Comparison of ENCODE assay signal across 3 cellular contexts in the genomic region with DNA sequence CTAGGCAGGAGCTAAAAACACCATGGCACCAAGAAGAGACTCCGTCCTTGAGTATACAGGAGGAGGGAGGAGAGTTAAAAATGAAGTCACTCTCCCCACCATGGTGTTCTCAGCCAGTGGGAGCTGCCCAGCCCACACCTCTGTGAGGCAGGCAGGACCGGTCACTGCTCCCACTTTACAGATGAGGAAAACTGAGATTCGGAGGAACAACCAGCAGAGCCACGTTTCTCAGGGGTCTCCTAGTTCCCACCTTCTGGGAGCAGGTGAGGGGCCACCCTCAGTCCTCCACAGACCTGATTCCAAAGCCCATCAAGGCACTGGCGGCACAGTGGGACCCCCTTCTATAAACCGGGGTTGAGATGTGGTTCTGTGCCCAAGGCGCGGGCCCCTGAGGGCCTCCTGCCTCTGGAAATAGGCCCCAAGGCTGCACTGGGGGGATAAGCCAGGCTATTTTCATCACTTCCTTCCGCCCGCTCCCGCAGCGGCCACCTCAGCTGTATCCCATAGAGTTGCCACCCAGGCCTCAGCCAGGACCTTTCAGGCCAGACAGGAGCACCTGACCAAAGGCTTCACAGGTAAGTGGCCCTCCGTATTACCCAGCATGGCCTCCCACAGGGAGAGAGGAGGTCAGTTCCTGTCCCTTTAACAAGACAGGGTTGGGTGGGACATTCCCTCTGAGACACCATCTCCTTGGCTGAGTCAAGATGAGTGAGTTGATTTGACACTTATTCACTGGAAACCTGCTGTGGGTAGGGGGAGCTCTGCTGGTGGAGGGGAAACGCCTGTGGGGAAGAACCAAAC.
TF ChIP-seq lines count a peak whose summit lies in the region.

A gene (plus strand): TSS at position 504 of the 801 bp plus-strand sequence. CDS start 961 bp downstream, outside the sequence.

TF ChIP-seq in GM12891, 5 proteins besides CTCF, POLR2A, EP300 and RAD21:
- TF ChIP-seq TAF1 (IDR thresholded peaks at IDR 0.05; ENCODE audit: low read depth, low read length) (no peak), SPI1 (IDR thresholded peaks at IDR 0.05; ENCODE audit: low read depth, low read length) (no peak), PAX5 (IDR thresholded peaks at IDR 0.05; ENCODE audit: insufficient read depth, low read length, severe bottlenecking) (no peak)

TF ChIP-seq in K562, 482 proteins besides CTCF, POLR2A, EP300 and RAD21:
- TF ChIP-seq U2AF2 (optimal IDR thresholded peaks at IDR 0.05; ENCODE audit: low read depth, low read length) (no peak), MIER1 (IDR thresholded peaks at IDR 0.05; ENCODE audit: low read depth) (no peak), ZNF76 (CRISPR knock-in tag; IDR thresholded peaks at IDR 0.05; ENCODE audit: borderline replicate concordance) (no peak), ADNP (tag; IDR thresholded peaks at IDR 0.05) (peak; percentile 81), TARDBP (IDR thresholded peaks at IDR 0.05) (no peak), YY1 (IDR thresholded peaks at IDR 0.05; ENCODE audit: borderline replicate concordance in 1 of 3, control insufficient read depth in 1 of 3, extremely low read depth in 1 of 3, insufficient read depth in 3 of 3, insufficient read length in 1 of 3, insufficient replicate concordance in 2 of 3, low read depth in 1 of 3, low read length in 2 of 3) (no peak), SMARCA5 (IDR thresholded peaks at IDR 0.05) (0 out of 2 replicates have a peak, but pooled peaks have one; percentile 52), ZNF175 (CRISPR knock-in tag; IDR thresholded peaks at IDR 0.05; ENCODE audit: low read depth) (no peak), FOSL1 (tag; conservative IDR thresholded peaks at IDR 0.05) (no peak), RCOR1 (IDR thresholded peaks at IDR 0.05; ENCODE audit: borderline replicate concordance in 1 of 2, low read depth in 2 of 2, low read length in 2 of 2) (peak in 1 of 2 experiments; percentile 49; a peak in 2 of 4 replicates), BCOR (IDR thresholded peaks at IDR 0.05) (peak; percentile 93), KDM1A (IDR thresholded peaks at IDR 0.05) (peak; percentile 41 to 82; a peak in 3 of 4 replicates), SRSF1 (IDR thresholded peaks at IDR 0.05; ENCODE audit: low read depth, low read length) (no peak), HDAC2 (IDR thresholded peaks at IDR 0.05) (peak; percentile 72; the same call in 1 of the 2 replicates), RBM25 (IDR thresholded peaks at IDR 0.05; ENCODE audit: low read depth, low read length, severe bottlenecking) (peak; percentile 78), CBX1 (IDR thresholded peaks at IDR 0.05; ENCODE audit: low read depth) (0 out of 2 replicates have a peak, but pooled peaks have one; percentile 53)
- TF ChIP-seq, protein P1, sequence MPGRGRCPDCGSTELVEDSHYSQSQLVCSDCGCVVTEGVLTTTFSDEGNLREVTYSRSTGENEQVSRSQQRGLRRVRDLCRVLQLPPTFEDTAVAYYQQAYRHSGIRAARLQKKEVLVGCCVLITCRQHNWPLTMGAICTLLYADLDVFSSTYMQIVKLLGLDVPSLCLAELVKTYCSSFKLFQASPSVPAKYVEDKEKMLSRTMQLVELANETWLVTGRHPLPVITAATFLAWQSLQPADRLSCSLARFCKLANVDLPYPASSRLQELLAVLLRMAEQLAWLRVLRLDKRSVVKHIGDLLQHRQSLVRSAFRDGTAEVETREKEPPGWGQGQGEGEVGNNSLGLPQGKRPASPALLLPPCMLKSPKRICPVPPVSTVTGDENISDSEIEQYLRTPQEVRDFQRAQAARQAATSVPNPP (IDR thresholded peaks at IDR 0.05; ENCODE audit: borderline replicate concordance, insufficient read depth, insufficient read length), result no peak
- TF ChIP-seq, protein P2, sequence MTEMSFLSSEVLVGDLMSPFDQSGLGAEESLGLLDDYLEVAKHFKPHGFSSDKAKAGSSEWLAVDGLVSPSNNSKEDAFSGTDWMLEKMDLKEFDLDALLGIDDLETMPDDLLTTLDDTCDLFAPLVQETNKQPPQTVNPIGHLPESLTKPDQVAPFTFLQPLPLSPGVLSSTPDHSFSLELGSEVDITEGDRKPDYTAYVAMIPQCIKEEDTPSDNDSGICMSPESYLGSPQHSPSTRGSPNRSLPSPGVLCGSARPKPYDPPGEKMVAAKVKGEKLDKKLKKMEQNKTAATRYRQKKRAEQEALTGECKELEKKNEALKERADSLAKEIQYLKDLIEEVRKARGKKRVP (CRISPR knock-in tag; IDR thresholded peaks at IDR 0.05), result no peak

TF ChIP-seq in HEK293T, 16 proteins besides CTCF, POLR2A, EP300 and RAD21:
- no peak for TF ChIP-seq SP1 (IDR thresholded peaks at IDR 0.05)
- no peak for TF ChIP-seq ELF4 (IDR thresholded peaks at IDR 0.05)
- TF ChIP-seq CTBP1 (IDR thresholded peaks at IDR 0.05; ENCODE audit: borderline replicate concordance), result no peak
- no peak for TF ChIP-seq LEF1 (IDR thresholded peaks at IDR 0.05; ENCODE audit: borderline replicate concordance)
- TF ChIP-seq FOXK2 (IDR thresholded peaks at IDR 0.05), result no peak
- TF ChIP-seq NFRKB (IDR thresholded peaks at IDR 0.05), result no peak
- TF ChIP-seq, protein P3, sequence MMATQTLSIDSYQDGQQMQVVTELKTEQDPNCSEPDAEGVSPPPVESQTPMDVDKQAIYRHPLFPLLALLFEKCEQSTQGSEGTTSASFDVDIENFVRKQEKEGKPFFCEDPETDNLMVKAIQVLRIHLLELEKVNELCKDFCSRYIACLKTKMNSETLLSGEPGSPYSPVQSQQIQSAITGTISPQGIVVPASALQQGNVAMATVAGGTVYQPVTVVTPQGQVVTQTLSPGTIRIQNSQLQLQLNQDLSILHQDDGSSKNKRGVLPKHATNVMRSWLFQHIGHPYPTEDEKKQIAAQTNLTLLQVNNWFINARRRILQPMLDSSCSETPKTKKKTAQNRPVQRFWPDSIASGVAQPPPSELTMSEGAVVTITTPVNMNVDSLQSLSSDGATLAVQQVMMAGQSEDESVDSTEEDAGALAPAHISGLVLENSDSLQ (IDR thresholded peaks at IDR 0.05), result no peak
- TF ChIP-seq TARDBP (IDR thresholded peaks at IDR 0.05), result no peak
- no peak for TF ChIP-seq FOXA1 (IDR thresholded peaks at IDR 0.05)
- no peak for TF ChIP-seq ZNF384 (IDR thresholded peaks at IDR 0.05)
- TF ChIP-seq BHLHE40 (IDR thresholded peaks at IDR 0.05; ENCODE audit: borderline replicate concordance), result no peak
- no peak for TF ChIP-seq ARNT (IDR thresholded peaks at IDR 0.05)
- TF ChIP-seq HDGF (IDR thresholded peaks at IDR 0.05; ENCODE audit: borderline replicate concordance), result no peak
- TF ChIP-seq FOXM1 (IDR thresholded peaks at IDR 0.05; ENCODE audit: borderline replicate concordance), result no peak
- TF ChIP-seq SUZ12 (IDR thresholded peaks at IDR 0.05), result no peak
- no peak for TF ChIP-seq L3MBTL2 (conservative IDR thresholded peaks at IDR 0.05)
